20 cellular contexts compared by ENCODE assay signal in the genomic region with DNA sequence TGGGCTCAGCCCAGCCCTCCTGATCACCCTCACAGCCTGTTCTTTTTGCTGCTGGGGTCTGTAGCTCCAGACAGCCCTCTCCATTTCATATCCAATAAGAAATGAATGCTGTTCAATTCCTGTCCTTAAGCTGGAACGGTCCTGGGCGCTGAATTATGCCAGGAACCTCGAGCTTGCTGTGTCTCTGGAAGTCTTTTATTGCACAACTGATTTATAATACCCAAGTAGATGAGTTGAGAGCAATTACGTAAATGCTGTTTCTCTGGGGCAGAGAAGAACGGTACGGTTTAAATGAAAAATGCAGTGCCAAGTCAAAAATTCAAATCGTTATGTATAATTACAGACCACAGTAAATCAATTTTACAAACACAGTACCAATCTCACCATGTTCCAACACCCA.
DNase-seq lines count a peak whose midpoint lies in the region; ATAC-seq and TF ChIP-seq lines count a peak whose summit lies in the region.
"Had no signal": no experiment of that assay in that cellular context is flagged by ENCODE, and none has a peak within 500 bp of the region (broad histone marks: within the 10 kb centered on the region; RNA-seq: fewer than 3 reads in every experiment).

No MANE protein-coding gene starts in this region.

- no peak for TF ChIP-seq POLR2A in lower leg skin (IDR thresholded peaks at IDR 0.05)

- H3K27ac ChIP-seq in subcutaneous abdominal adipose tissue (ENCODE audit: low read depth, low read length), result peak overlapping the region; percentile 96
- H3K27ac ChIP-seq: PC-9, SJSA1 had no signal

- intact Hi-C loops in lower leg skin (cut with DNase I; ENCODE audit: low total_unique reads), result loop anchor here (5.0 kb wide), 1 partner anchor 921 kb away; no protein-coding TSS in a partner anchor

- no peak for TF ChIP-seq CTCF in lower leg skin (IDR thresholded peaks at IDR 0.05)

- H3K4me1 ChIP-seq in adipocyte (ENCODE audit: control insufficient read depth, insufficient read depth, low read length), result peaks cover 44% of the 10 kb centered on the region
- peaks cover 4 to 36% (median 30%) of the 10 kb centered on the region in 5 donors for H3K4me1 ChIP-seq in subcutaneous abdominal adipose tissue (ENCODE audit: control insufficient read depth in 5 of 5, insufficient read depth in 5 of 5, low read length in 5 of 5)

- H3K27me3 ChIP-seq in adipocyte (replicated peaks; ENCODE audit: control insufficient read depth, insufficient read depth, low read length), result no peaks in the 10 kb centered on the region
- no peaks in the 10 kb centered on the region for H3K27me3 ChIP-seq in subcutaneous abdominal adipose tissue (ENCODE audit: control insufficient read depth in 5 of 5, insufficient read depth in 4 of 5, low read length in 5 of 5)
- H3K27me3 ChIP-seq: SJSA1 had no signal

- peak overlapping the region; percentile 69 for H3K4me3 ChIP-seq in adipocyte (ENCODE audit: low read length)
- H3K4me3 ChIP-seq in lower leg skin (ENCODE audit: low read depth, poor library complexity, severe bottlenecking), result no peak overlapping the region
- peak overlapping the region in 3 of 5 donors; percentile 7 to 38 (median 19) for H3K4me3 ChIP-seq in subcutaneous abdominal adipose tissue (ENCODE audit: low read depth in 1 of 5, low read length in 5 of 5)
- H3K4me3 ChIP-seq: PC-9, SJSA1 had no signal

- 59 to 68% methylated on average over 7 of the region's 7 CpGs for WGBS in lower leg skin, 2 donors

- DNase-seq in GM03348 (ENCODE audit: low spot score) (peak; percentile 66), adipocyte (ENCODE audit: low read depth) (no peak), lower leg skin (ENCODE audit: low spot score in 2 of 2) (peak; percentile 43 to 88), NCI-H2196 treated with DMSO at 0.1 percent for 48 hours (lab: John Stamatoyannopoulos, UW; ENCODE audit: unreplicated experiment) (no peak)
- no peak for DNase-seq in activated effector memory CD4-positive, alpha-beta T cell treated with anti-CD3 and anti-CD28 coated beads, Interleukin-2, amount 50 U/mL, for 16 hours
- DNase-seq: activated B cell treated with CpG ODN at 0.5 μM for 24 hours; activated CD4-positive, alpha-beta memory T cell treated with anti-CD3 and anti-CD28 coated beads for 36 hours; activated naive CD4-positive, alpha-beta T cell treated with anti-CD3 and anti-CD28 coated beads, Interleukin-2, amount 10 ng/mL, durations not matched to agents 7 days and 5 days; activated T-cell treated with anti-CD3 and anti-CD28 coated beads, Interleukin-2, amount 50 U/mL, for 1 hour; DND-41; kidney glomerular epithelial cell; NCI-H1436 treated with DMSO at 0.1 percent for 48 hours; NCI-H2171 treated with DMSO at 0.1 percent for 48 hours; NCI-H748 treated with DMSO at 0.1 percent for 48 hours; PC-9; posterior cingulate gyrus had no signal

- H3K36me3 ChIP-seq in adipocyte (ENCODE audit: control insufficient read depth, insufficient read depth, low read length, severe bottlenecking), result no peaks in the 10 kb centered on the region
- H3K36me3 ChIP-seq in subcutaneous abdominal adipose tissue (ENCODE audit: control insufficient read depth in 5 of 5, insufficient read depth in 5 of 5, low read length in 5 of 5), result no peaks in the 10 kb centered on the region

- no peaks in the 10 kb centered on the region for H3K9me3 ChIP-seq in adipocyte (ENCODE audit: control insufficient read depth, low read length)
- no peaks in the 10 kb centered on the region for H3K9me3 ChIP-seq in subcutaneous abdominal adipose tissue (ENCODE audit: control insufficient read depth in 5 of 5, low read length in 5 of 5)
- H3K9me3 ChIP-seq: SJSA1 had no signal

- ATAC-seq in HG03571 (IDR thresholded peaks at IDR 0.05; ENCODE audit: unreplicated experiment) (no peak), GM19463 (IDR thresholded peaks at IDR 0.05; ENCODE audit: unreplicated experiment) (no peak)

- H3K9ac ChIP-seq in adipocyte (ENCODE audit: low read length), result peak overlapping the region; percentile 63
- peak overlapping the region in 2 of 5 donors; percentile 57 to 74 for H3K9ac ChIP-seq in subcutaneous abdominal adipose tissue (ENCODE audit: low read length in 5 of 5)

Comparison
In these comparisons a context has a peak if more than half of its experiments do, and no peak if none do; other contexts are left out.
1. DNase-seq: peak in GM03348 (single experiment) and lower leg skin (2 of 2); none in adipocyte (single experiment), NCI-H2196 treated with DMSO at 0.1 percent for 48 hours (single experiment) and activated effector memory CD4-positive, alpha-beta T cell treated with anti-CD3 and anti-CD28 coated beads, Interleukin-2, amount 50 U/mL, for 16 hours (single experiment).